8 cellular contexts compared by ENCODE assay signal in the genomic region with DNA sequence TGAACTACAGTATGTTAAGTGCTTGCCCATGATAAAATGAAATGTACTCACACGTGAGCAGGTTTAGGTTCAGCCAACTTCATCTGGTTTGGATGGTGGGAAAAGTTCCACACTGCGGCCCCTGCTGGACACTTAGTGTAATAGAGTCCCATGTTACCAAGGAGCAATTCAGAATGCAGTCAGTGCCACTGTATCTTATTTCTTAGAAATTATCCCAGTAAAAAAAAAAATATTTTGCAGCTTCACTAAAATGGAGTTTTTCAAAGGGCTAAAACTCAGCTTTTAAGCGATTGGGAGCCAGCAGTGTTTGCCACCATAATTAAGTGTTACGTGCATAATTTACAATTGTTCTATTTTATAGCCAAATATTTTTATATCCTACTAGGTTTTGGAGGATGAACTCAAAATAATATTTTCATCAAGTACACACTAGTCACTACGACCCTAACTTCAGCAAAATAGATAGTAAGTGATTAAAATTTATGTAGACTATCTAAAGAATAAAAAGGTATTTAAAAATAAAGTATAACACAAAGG.
DNase-seq lines count a peak whose midpoint lies in the region; ATAC-seq and TF ChIP-seq lines count a peak whose summit lies in the region.

No MANE protein-coding gene starts in this region.

- H3K27ac ChIP-seq in ovary: no peak overlapping the region

- no peaks in the 10 kb centered on the region for H3K4me1 ChIP-seq in ovary (ENCODE audit: insufficient read depth)

- DNase-seq in Calu3 (peak; percentile 54), GM19238 (ENCODE audit: insufficient read length, low spot score) (peak; percentile 10), NCI-H82 treated with DMSO at 0.1 percent for 48 hours (lab: John Stamatoyannopoulos, UW; ENCODE audit: unreplicated experiment) (peak; percentile 12), germinal center (ENCODE audit: low spot score) (peak; percentile 33), ovary (peak; percentile 28 to 71 (median 47)), NCI-H1436 treated with DMSO at 0.1 percent for 48 hours (lab: John Stamatoyannopoulos, UW) (no peak)
- DNase-seq in activated T-cell treated with anti-CD3 and anti-CD28 coated beads, Interleukin-2, amount 50 U/mL, for 24 hours: peak; percentile 37

- ATAC-seq in HG03108 (IDR thresholded peaks at IDR 0.05; ENCODE audit: unreplicated experiment): peak; percentile 81

- no peaks in the 10 kb centered on the region for H3K36me3 Mint-ChIP-seq in Calu3 (ENCODE audit: insufficient read depth, unreplicated experiment)
- H3K36me3 Mint-ChIP-seq in activated T-cell treated with anti-CD3 and anti-CD28 coated beads, Interleukin-2, amount 50 U/mL, for 24 hours (ENCODE audit: low read depth): no peaks in the 10 kb centered on the region

- no peak overlapping the region for H3K4me3 ChIP-seq in ovary

- CTCF ChIA-PET in Calu3 (lab: Charles Lee): no interaction called here

- no peak for TF ChIP-seq POLR2A in ovary (IDR thresholded peaks at IDR 0.05)

- peak; percentile 70 for TF ChIP-seq CTCF in Calu3 (IDR thresholded peaks at IDR 0.05; ENCODE audit: unreplicated experiment)
- TF ChIP-seq CTCF in ovary (IDR thresholded peaks at IDR 0.05): peak; percentile 34 to 54 (median 46)

- H3K27me3 ChIP-seq in ovary: no peaks in the 10 kb centered on the region

- 24 to 30% (median 25%) methylated on average over 5 of the region's 5 CpGs for WGBS in ovary, 3 donors

- TF ChIP-seq EP300 in ovary (IDR thresholded peaks at IDR 0.05): no peak

- H3K36me3 ChIP-seq in ovary: no peaks in the 10 kb centered on the region

- no peaks in the 10 kb centered on the region for H3K9me3 Mint-ChIP-seq in Calu3 (ENCODE audit: low read depth, unreplicated experiment)
- H3K9me3 Mint-ChIP-seq in activated T-cell treated with anti-CD3 and anti-CD28 coated beads, Interleukin-2, amount 50 U/mL, for 24 hours: no peaks in the 10 kb centered on the region

- H3K9me3 ChIP-seq in ovary: no peaks in the 10 kb centered on the region

- BruUV-seq in Calu3 (replicated peaks; lab: Mats Ljungman, UMichigan): no TSS peak

- H3K27me3 Mint-ChIP-seq in Calu3 (ENCODE audit: unreplicated experiment): no peaks in the 10 kb centered on the region
- no peaks in the 10 kb centered on the region for H3K27me3 Mint-ChIP-seq in activated T-cell treated with anti-CD3 and anti-CD28 coated beads, Interleukin-2, amount 50 U/mL, for 24 hours

- intact Hi-C loops in Calu3 (cut with micrococcal nuclease; ENCODE audit: unreplicated experiment) (loop anchor here (1.0 to 10.0 kb wide), 7 partner anchors 138 to 1392 kb away; partner anchors contain the start of gene GBE1), ovary (cut with DNase I) (no loop called here)

- H3K27ac Mint-ChIP-seq in Calu3 (ENCODE audit: unreplicated experiment): no peak overlapping the region
- H3K27ac Mint-ChIP-seq in activated T-cell treated with anti-CD3 and anti-CD28 coated beads, Interleukin-2, amount 50 U/mL, for 24 hours: no peak overlapping the region

- H3K4me1 Mint-ChIP-seq in Calu3 (ENCODE audit: low read depth, unreplicated experiment): peaks cover 7% of the 10 kb centered on the region
- H3K4me1 Mint-ChIP-seq in activated T-cell treated with anti-CD3 and anti-CD28 coated beads, Interleukin-2, amount 50 U/mL, for 24 hours (ENCODE audit: low read depth): no peaks in the 10 kb centered on the region

- H3K4me3 Mint-ChIP-seq in Calu3 (ENCODE audit: low read depth, unreplicated experiment): no peak overlapping the region
- no peak overlapping the region for H3K4me3 Mint-ChIP-seq in activated T-cell treated with anti-CD3 and anti-CD28 coated beads, Interleukin-2, amount 50 U/mL, for 24 hours
